ENCODE assay signal across 24 cellular contexts in genomic region chr11:61066645-61067044, GRCh38. TPM values are rescaled to one million over a fixed set of nuclear protein-coding genes. Genes with fewer than 3 reads are reported as not detected.
DNase-seq lines count a peak whose midpoint lies in the region; ATAC-seq and TF ChIP-seq lines count a peak whose summit lies in the region.
"Had no signal": no experiment of that assay in that cellular context is flagged by ENCODE, and none has a peak within 500 bp of the region (broad histone marks: within the 10 kb centered on the region; RNA-seq: fewer than 3 reads in every experiment).

No MANE protein-coding gene starts in this region.

- H3K27ac Mint-ChIP-seq in activated naive CD4-positive, alpha-beta T cell treated with anti-CD3 and anti-CD28 coated beads, Interleukin-2, amount 50 U/mL, for 24 hours = peak overlapping the region; percentile 90
- H3K27ac Mint-ChIP-seq in central memory CD8-positive, alpha-beta T cell (ENCODE audit: low read depth) = peak overlapping the region; percentile 83
- H3K27ac Mint-ChIP-seq in type B pancreatic cell = no peak overlapping the region

- TF ChIP-seq CTCF in WERI-Rb-1 (IDR thresholded peaks at IDR 0.05; ENCODE audit: low read depth, low read length) (no peak), type B pancreatic cell (conservative IDR thresholded peaks at IDR 0.05) (no peak)

- peak overlapping the region; percentile 74 for H3K4me3 Mint-ChIP-seq in activated naive CD4-positive, alpha-beta T cell treated with anti-CD3 and anti-CD28 coated beads, Interleukin-2, amount 50 U/mL, for 24 hours
- H3K4me3 Mint-ChIP-seq in central memory CD8-positive, alpha-beta T cell = no peak overlapping the region
- no peak overlapping the region for H3K4me3 Mint-ChIP-seq in type B pancreatic cell

- H3K36me3 Mint-ChIP-seq in activated naive CD4-positive, alpha-beta T cell treated with anti-CD3 and anti-CD28 coated beads, Interleukin-2, amount 50 U/mL, for 24 hours = peaks cover 12% of the 10 kb centered on the region
- peaks cover 5% of the 10 kb centered on the region for H3K36me3 Mint-ChIP-seq in central memory CD8-positive, alpha-beta T cell (ENCODE audit: insufficient read depth)
- no peaks in the 10 kb centered on the region for H3K36me3 Mint-ChIP-seq in type B pancreatic cell

- no peaks in the 10 kb centered on the region for H3K9me3 ChIP-seq in WERI-Rb-1 (ENCODE audit: severe bottlenecking)
- H3K9me3 ChIP-seq: gastrocnemius medialis, right atrium auricular region had no signal

- intact Hi-C loops in cardiac septum (cut with DNase I) = no loop called here

- no peaks in the 10 kb centered on the region for H3K27me3 Mint-ChIP-seq in activated naive CD4-positive, alpha-beta T cell treated with anti-CD3 and anti-CD28 coated beads, Interleukin-2, amount 50 U/mL, for 24 hours
- no peaks in the 10 kb centered on the region for H3K27me3 Mint-ChIP-seq in central memory CD8-positive, alpha-beta T cell
- H3K27me3 Mint-ChIP-seq in type B pancreatic cell = peaks cover 2% of the 10 kb centered on the region

- H3K36me3 ChIP-seq in WERI-Rb-1 = no peaks in the 10 kb centered on the region
- H3K36me3 ChIP-seq: gastrocnemius medialis, right atrium auricular region, spleen had no signal

- no peak overlapping the region for H3K4me3 ChIP-seq in WERI-Rb-1 (ENCODE audit: low read depth, low read length)
- H3K4me3 ChIP-seq: gastrocnemius medialis, hepatocyte, right atrium auricular region, spleen had no signal

- H3K4me1 Mint-ChIP-seq in activated naive CD4-positive, alpha-beta T cell treated with anti-CD3 and anti-CD28 coated beads, Interleukin-2, amount 50 U/mL, for 24 hours = peaks cover 96% of the 10 kb centered on the region
- peaks cover 73% of the 10 kb centered on the region for H3K4me1 Mint-ChIP-seq in central memory CD8-positive, alpha-beta T cell
- H3K4me1 Mint-ChIP-seq in type B pancreatic cell (ENCODE audit: unreplicated experiment) = peaks cover 33% of the 10 kb centered on the region

- no peak for DNase-seq in activated naive CD4-positive, alpha-beta T cell treated with Interleukin-2 at 50 U/mL for 16 hours
- DNase-seq in WERI-Rb-1 (no peak), type B pancreatic cell (ENCODE audit: extremely low spot score, unreplicated experiment) (peak; percentile 32), cardiac septum (ENCODE audit: low spot score) (no peak), AG08395 (ENCODE audit: low spot score) (no peak)
- no peak for DNase-seq in central memory CD8-positive, alpha-beta T cell (ENCODE audit: low spot score in 2 of 2)
- DNase-seq: aorta, C1 segment of cervical spinal cord, Calu3, caudate nucleus, gastrocnemius medialis, HCEC 1CT, NCI-H1436, NCI-H446, NCI-H82, spleen had no signal

- ATAC-seq in central memory CD8-positive, alpha-beta T cell (replicated peaks; ENCODE audit: extremely low read depth, poor library complexity, severe bottlenecking) = no peak
- no peak for ATAC-seq in HG02610 (IDR thresholded peaks at IDR 0.05; ENCODE audit: unreplicated experiment)
- ATAC-seq: gastrocnemius medialis had no signal

- no peaks in the 10 kb centered on the region for H3K27me3 ChIP-seq in WERI-Rb-1 (ENCODE audit: insufficient read depth, low read depth, severe bottlenecking)
- H3K27me3 ChIP-seq: gastrocnemius medialis, hepatocyte, right atrium auricular region, spleen had no signal

- H3K27ac ChIP-seq in WERI-Rb-1 = peak overlapping the region; percentile 81
- H3K27ac ChIP-seq: gastrocnemius medialis, hepatocyte, right atrium auricular region had no signal

- no peaks in the 10 kb centered on the region for H3K9me3 Mint-ChIP-seq in activated naive CD4-positive, alpha-beta T cell treated with anti-CD3 and anti-CD28 coated beads, Interleukin-2, amount 50 U/mL, for 24 hours
- H3K9me3 Mint-ChIP-seq in central memory CD8-positive, alpha-beta T cell = no peaks in the 10 kb centered on the region
- no peaks in the 10 kb centered on the region for H3K9me3 Mint-ChIP-seq in type B pancreatic cell

RNA-seq across cellular contexts. Expression of gene CD5, which starts 35.6 kb away (rescaled TPM):
- total RNA-seq in type B pancreatic cell (ENCODE audit: low replicate concordance) (not detected in 2 replicates), cardiac septum (not detected)
- total RNA-seq: Calu3, dermis microvascular lymphatic vessel endothelial cell, hepatocyte, lung microvascular endothelial cell, temporal lobe, urinary bladder had no signal
